Comparison of ENCODE assay signal across 1 cellular context in the genomic region with DNA sequence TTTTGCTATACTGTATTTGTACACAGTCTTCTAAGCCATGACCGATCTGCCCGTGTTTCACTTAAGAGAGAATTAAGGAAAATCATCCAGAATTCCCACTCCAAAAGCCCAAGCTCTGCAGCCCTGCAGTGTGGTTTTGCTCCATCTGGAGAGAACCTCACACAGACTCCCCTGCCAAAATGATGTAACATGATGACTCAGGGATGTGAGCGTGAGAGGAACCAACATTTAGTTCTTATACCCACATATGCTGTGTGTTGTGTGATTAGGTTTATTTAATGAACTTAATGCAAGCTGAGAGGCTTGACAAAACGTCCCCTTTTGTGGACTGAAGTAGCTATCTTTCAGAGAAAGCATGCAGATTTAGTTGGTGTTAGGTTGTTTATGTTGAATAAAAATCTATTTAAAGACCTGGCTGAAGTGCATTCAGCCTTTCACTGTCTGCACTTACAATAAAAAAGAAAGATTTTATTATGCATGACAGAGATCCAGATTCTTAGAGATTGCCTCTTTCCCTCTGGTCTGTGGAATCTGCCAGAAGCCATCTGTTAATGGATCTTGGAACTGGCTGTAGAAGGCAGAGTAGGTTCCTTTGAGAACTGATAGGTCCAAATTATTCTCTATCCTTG.
TF ChIP-seq lines count a peak whose summit lies in the region.

No MANE protein-coding gene starts in this region.

TF ChIP-seq in K562, 482 proteins besides CTCF, POLR2A, EP300 and RAD21 (continued from another document and continues in another):
- TF ChIP-seq, protein P1, sequence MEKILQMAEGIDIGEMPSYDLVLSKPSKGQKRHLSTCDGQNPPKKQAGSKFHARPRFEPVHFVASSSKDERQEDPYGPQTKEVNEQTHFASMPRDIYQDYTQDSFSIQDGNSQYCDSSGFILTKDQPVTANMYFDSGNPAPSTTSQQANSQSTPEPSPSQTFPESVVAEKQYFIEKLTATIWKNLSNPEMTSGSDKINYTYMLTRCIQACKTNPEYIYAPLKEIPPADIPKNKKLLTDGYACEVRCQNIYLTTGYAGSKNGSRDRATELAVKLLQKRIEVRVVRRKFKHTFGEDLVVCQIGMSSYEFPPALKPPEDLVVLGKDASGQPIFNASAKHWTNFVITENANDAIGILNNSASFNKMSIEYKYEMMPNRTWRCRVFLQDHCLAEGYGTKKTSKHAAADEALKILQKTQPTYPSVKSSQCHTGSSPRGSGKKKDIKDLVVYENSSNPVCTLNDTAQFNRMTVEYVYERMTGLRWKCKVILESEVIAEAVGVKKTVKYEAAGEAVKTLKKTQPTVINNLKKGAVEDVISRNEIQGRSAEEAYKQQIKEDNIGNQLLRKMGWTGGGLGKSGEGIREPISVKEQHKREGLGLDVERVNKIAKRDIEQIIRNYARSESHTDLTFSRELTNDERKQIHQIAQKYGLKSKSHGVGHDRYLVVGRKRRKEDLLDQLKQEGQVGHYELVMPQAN (IDR thresholded peaks at IDR 0.05; ENCODE audit: borderline replicate concordance), result no peak
- TF ChIP-seq NFE2 (IDR thresholded peaks at IDR 0.05; ENCODE audit: low read depth), result peak; percentile 93
- no peak for TF ChIP-seq NR2C2 (CRISPR knock-in tag; IDR thresholded peaks at IDR 0.05)
- TF ChIP-seq NR2C2 (tag; IDR thresholded peaks at IDR 0.05), result no peak
- TF ChIP-seq SPI1 (IDR thresholded peaks at IDR 0.05; ENCODE audit: borderline replicate concordance, low read depth, low read length), result 0 out of 2 replicates have a peak, but pooled peaks have one; percentile 31
- TF ChIP-seq, protein P2, sequence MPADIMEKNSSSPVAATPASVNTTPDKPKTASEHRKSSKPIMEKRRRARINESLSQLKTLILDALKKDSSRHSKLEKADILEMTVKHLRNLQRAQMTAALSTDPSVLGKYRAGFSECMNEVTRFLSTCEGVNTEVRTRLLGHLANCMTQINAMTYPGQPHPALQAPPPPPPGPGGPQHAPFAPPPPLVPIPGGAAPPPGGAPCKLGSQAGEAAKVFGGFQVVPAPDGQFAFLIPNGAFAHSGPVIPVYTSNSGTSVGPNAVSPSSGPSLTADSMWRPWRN (IDR thresholded peaks at IDR 0.05; ENCODE audit: low read depth), result no peak
- TF ChIP-seq SMARCE1 (IDR thresholded peaks at IDR 0.05), result peak; percentile 72
- TF ChIP-seq ZNF445 (CRISPR knock-in tag; IDR thresholded peaks at IDR 0.05; ENCODE audit: low read depth), result no peak
- TF ChIP-seq ZC3H4 (CRISPR knock-in tag; IDR thresholded peaks at IDR 0.05; ENCODE audit: borderline replicate concordance), result no peak
- TF ChIP-seq PHF8 (IDR thresholded peaks at IDR 0.05; ENCODE audit: borderline replicate concordance, low read length), result no peak
- peak; percentile 77 for TF ChIP-seq CEBPB (tag; IDR thresholded peaks at IDR 0.05)
- TF ChIP-seq ZNF224 (CRISPR knock-in tag; IDR thresholded peaks at IDR 0.05), result no peak
- TF ChIP-seq C11orf30 (IDR thresholded peaks at IDR 0.05; ENCODE audit: low read depth), result peak; percentile 95
- TF ChIP-seq PRMT5 (CRISPR knock-in tag; IDR thresholded peaks at IDR 0.05), result no peak
- TF ChIP-seq U2AF2 (optimal IDR thresholded peaks at IDR 0.05; ENCODE audit: low read depth, low read length), result no peak
- TF ChIP-seq NRF1 (conservative IDR thresholded peaks at IDR 0.05 in 1 of 2, IDR thresholded peaks at IDR 0.05 in 1 of 2), result 0 out of 4 replicates have a peak, but pooled peaks have one; percentile 10 to 25
- TF ChIP-seq OTX1 (CRISPR knock-in tag; IDR thresholded peaks at IDR 0.05), result no peak
- no peak for TF ChIP-seq MTA2 (IDR thresholded peaks at IDR 0.05; ENCODE audit: low read depth)
- TF ChIP-seq TGIF2 (CRISPR knock-in tag; IDR thresholded peaks at IDR 0.05), result no peak
- no peak for TF ChIP-seq ZNF507 (tag; conservative IDR thresholded peaks at IDR 0.05)
- TF ChIP-seq, protein P3, sequence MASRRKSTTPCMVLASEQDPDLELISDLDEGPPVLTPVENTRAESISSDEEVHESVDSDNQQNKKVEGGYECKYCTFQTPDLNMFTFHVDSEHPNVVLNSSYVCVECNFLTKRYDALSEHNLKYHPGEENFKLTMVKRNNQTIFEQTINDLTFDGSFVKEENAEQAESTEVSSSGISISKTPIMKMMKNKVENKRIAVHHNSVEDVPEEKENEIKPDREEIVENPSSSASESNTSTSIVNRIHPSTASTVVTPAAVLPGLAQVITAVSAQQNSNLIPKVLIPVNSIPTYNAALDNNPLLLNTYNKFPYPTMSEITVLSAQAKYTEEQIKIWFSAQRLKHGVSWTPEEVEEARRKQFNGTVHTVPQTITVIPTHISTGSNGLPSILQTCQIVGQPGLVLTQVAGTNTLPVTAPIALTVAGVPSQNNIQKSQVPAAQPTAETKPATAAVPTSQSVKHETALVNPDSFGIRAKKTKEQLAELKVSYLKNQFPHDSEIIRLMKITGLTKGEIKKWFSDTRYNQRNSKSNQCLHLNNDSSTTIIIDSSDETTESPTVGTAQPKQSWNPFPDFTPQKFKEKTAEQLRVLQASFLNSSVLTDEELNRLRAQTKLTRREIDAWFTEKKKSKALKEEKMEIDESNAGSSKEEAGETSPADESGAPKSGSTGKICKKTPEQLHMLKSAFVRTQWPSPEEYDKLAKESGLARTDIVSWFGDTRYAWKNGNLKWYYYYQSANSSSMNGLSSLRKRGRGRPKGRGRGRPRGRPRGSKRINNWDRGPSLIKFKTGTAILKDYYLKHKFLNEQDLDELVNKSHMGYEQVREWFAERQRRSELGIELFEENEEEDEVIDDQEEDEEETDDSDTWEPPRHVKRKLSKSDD (conservative IDR thresholded peaks at IDR 0.05; ENCODE audit: low read length), result no peak
- TF ChIP-seq ZNF121 (CRISPR knock-in tag; conservative IDR thresholded peaks at IDR 0.05), result no peak
- TF ChIP-seq RBM34 (IDR thresholded peaks at IDR 0.05; ENCODE audit: borderline replicate concordance, insufficient read depth, low read length), result no peak
- TF ChIP-seq CBFA2T3 (IDR thresholded peaks at IDR 0.05), result 0 out of 2 replicates have a peak, but pooled peaks have one; percentile 6
- no peak for TF ChIP-seq ZNF134 (CRISPR knock-in tag; conservative IDR thresholded peaks at IDR 0.05)
- TF ChIP-seq, protein P4, sequence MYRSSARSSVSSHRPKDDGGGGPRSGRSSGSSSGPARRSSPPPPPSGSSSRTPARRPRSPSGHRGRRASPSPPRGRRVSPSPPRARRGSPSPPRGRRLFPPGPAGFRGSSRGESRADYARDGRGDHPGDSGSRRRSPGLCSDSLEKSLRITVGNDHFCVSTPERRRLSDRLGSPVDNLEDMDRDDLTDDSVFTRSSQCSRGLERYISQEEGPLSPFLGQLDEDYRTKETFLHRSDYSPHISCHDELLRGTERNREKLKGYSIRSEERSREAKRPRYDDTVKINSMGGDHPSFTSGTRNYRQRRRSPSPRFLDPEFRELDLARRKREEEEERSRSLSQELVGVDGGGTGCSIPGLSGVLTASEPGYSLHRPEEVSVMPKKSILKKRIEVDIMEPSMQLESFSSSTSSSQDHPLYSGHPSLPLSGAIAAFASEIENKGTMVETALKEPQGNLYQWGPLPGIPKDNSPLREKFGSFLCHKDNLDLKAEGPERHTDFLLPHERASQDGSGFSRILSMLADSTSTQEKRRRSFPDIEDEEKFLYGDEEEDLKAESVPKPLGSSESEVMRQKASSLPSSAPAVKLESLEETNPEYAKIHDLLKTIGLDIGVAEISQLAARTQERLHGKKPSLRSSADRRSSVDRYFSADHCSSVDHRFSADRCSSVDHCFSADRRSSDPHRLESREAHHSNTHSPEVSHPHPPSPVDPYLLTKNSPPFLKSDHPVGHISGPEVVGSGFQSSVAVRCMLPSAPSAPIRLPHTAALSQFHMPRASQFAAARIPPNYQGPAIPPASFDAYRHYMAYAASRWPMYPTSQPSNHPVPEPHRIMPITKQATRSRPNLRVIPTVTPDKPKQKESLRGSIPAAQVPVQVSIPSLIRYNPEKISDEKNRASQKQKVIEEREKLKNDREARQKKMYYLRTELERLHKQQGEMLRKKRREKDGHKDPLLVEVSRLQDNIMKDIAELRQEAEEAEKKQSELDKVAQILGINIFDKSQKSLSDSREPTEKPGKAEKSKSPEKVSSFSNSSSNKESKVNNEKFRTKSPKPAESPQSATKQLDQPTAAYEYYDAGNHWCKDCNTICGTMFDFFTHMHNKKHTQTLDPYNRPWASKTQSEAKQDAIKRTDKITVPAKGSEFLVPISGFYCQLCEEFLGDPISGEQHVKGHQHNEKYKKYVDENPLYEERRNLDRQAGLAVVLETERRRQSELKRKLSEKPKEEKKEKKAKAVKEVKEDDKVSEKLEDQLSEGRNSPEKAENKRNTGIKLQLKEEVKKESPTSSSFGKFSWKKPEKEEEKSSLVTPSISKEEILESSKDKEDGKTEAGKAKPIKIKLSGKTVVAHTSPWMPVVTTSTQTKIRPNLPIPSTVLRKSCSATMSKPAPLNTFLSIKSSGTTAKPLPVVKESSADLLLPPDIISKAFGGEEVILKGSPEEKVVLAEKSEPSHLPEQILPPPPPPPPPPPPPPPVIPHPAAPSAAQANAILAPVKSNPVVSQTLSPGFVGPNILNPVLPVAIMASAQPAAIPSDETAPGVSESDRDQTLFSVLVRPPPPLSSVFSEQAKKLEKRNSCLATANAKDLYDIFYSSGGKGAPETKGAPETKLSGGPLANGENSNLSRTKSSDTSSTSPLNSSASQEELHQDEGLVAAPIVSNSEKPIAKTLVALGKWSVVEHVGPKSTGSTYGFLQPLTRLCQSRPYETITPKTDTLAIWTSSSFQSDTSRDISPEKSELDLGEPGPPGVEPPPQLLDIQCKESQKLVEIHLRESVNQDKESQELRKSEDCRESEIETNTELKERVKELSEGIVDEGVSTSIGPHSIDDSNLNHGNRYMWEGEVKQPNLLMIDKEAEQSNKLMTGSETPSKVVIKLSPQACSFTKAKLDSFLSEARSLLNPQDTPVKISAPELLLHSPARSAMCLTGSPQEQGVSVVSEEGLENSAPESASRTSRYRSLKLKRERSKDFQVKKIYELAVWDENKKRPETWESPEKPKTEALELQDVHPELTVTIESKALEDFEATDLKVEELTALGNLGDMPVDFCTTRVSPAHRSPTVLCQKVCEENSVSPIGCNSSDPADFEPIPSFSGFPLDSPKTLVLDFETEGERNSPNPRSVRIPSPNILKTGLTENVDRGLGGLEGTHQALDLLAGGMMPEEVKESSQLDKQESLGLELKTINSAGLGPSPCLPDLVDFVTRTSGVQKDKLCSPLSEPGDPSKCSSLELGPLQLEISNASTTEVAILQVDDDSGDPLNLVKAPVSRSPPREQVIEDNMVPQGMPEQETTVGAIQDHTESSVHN (IDR thresholded peaks at IDR 0.05; ENCODE audit: borderline replicate concordance in 1 of 2, low read depth in 1 of 2), result no peak
- TF ChIP-seq NR2C1 (IDR thresholded peaks at IDR 0.05), result no peak
- TF ChIP-seq NR2C1 (tag; IDR thresholded peaks at IDR 0.05), result no peak
- no peak for TF ChIP-seq ZFP1 (CRISPR knock-in tag; IDR thresholded peaks at IDR 0.05)
- TF ChIP-seq CC2D1A (IDR thresholded peaks at IDR 0.05), result no peak
- no peak for TF ChIP-seq ZNF253 (CRISPR knock-in tag; conservative IDR thresholded peaks at IDR 0.05)
- peak; percentile 71 for TF ChIP-seq DPF2 (IDR thresholded peaks at IDR 0.05)
- no peak for TF ChIP-seq BRF1 (IDR thresholded peaks at IDR 0.05; ENCODE audit: borderline replicate concordance, extremely low read depth, insufficient read length)
- TF ChIP-seq STAT5A (IDR thresholded peaks at IDR 0.05; ENCODE audit: borderline replicate concordance, low read length), result no peak
- TF ChIP-seq MTF1 (CRISPR knock-in tag; IDR thresholded peaks at IDR 0.05; ENCODE audit: borderline replicate concordance), result no peak
- no peak for TF ChIP-seq ETV1 (tag; conservative IDR thresholded peaks at IDR 0.05; ENCODE audit: low read depth)
- TF ChIP-seq PHTF2 (CRISPR knock-in tag; IDR thresholded peaks at IDR 0.05), result no peak
- TF ChIP-seq ETV6 (IDR thresholded peaks at IDR 0.05; ENCODE audit: borderline replicate concordance in 1 of 2, low read depth in 2 of 2, low read length in 1 of 2), result no peak
- TF ChIP-seq ETV6 (CRISPR knock-in tag; IDR thresholded peaks at IDR 0.05; ENCODE audit: borderline replicate concordance), result no peak
- no peak for TF ChIP-seq ZNF3 (CRISPR knock-in tag; IDR thresholded peaks at IDR 0.05)
- TF ChIP-seq NELFE (IDR thresholded peaks at IDR 0.05; ENCODE audit: insufficient read depth, insufficient read length), result no peak
- TF ChIP-seq, protein P5, sequence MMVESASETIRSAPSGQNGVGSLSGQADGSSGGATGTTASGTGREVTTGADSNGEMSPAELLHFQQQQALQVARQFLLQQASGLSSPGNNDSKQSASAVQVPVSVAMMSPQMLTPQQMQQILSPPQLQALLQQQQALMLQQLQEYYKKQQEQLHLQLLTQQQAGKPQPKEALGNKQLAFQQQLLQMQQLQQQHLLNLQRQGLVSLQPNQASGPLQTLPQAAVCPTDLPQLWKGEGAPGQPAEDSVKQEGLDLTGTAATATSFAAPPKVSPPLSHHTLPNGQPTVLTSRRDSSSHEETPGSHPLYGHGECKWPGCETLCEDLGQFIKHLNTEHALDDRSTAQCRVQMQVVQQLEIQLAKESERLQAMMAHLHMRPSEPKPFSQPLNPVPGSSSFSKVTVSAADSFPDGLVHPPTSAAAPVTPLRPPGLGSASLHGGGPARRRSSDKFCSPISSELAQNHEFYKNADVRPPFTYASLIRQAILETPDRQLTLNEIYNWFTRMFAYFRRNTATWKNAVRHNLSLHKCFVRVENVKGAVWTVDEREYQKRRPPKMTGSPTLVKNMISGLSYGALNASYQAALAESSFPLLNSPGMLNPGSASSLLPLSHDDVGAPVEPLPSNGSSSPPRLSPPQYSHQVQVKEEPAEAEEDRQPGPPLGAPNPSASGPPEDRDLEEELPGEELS (CRISPR knock-in tag; IDR thresholded peaks at IDR 0.05; ENCODE audit: borderline replicate concordance), result no peak
- no peak for TF ChIP-seq ZKSCAN3 (CRISPR knock-in tag; IDR thresholded peaks at IDR 0.05)
- no peak for TF ChIP-seq TARDBP (IDR thresholded peaks at IDR 0.05)
- TF ChIP-seq EWSR1 (IDR thresholded peaks at IDR 0.05; ENCODE audit: borderline replicate concordance, low read depth, partially characterized antibody), result no peak
- peak; percentile 57; the same call in 1 of the 2 replicates for TF ChIP-seq CREM (IDR thresholded peaks at IDR 0.05; ENCODE audit: low read depth)
- no peak for TF ChIP-seq HIVEP1 (CRISPR knock-in tag; IDR thresholded peaks at IDR 0.05)
- TF ChIP-seq TEAD1 (CRISPR knock-in tag; IDR thresholded peaks at IDR 0.05), result no peak
- TF ChIP-seq MAFG (tag; conservative IDR thresholded peaks at IDR 0.05), result peak; percentile 85
- no peak for TF ChIP-seq JUNB (CRISPR knock-in tag; conservative IDR thresholded peaks at IDR 0.05)
- TF ChIP-seq DNMT1 (IDR thresholded peaks at IDR 0.05), result no peak
- TF ChIP-seq, protein P6, sequence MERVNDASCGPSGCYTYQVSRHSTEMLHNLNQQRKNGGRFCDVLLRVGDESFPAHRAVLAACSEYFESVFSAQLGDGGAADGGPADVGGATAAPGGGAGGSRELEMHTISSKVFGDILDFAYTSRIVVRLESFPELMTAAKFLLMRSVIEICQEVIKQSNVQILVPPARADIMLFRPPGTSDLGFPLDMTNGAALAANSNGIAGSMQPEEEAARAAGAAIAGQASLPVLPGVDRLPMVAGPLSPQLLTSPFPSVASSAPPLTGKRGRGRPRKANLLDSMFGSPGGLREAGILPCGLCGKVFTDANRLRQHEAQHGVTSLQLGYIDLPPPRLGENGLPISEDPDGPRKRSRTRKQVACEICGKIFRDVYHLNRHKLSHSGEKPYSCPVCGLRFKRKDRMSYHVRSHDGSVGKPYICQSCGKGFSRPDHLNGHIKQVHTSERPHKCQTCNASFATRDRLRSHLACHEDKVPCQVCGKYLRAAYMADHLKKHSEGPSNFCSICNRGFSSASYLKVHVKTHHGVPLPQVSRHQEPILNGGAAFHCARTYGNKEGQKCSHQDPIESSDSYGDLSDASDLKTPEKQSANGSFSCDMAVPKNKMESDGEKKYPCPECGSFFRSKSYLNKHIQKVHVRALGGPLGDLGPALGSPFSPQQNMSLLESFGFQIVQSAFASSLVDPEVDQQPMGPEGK (CRISPR knock-in tag; IDR thresholded peaks at IDR 0.05; ENCODE audit: borderline replicate concordance), result no peak
- no peak for TF ChIP-seq NFATC3 (IDR thresholded peaks at IDR 0.05)
- 0 out of 2 replicates have a peak, but pooled peaks have one; percentile 33 for TF ChIP-seq MTA3 (IDR thresholded peaks at IDR 0.05; ENCODE audit: borderline replicate concordance)
